In genomic region chr17:28335201-28335958, GRCh38 we compare ENCODE assay signal across 1 cellular context.
TF ChIP-seq lines count a peak whose summit lies in the region.

Gene IFT20 (minus strand): TSS chr17:28335472. CDS start chr17:28331985, 3,487 bp downstream.
Gene TNFAIP1 (plus strand): TSS chr17:28335761. CDS start chr17:28339522, 3,761 bp downstream.

TF ChIP-seq in GM12878, 131 proteins besides CTCF, POLR2A, EP300 and RAD21 (continued from another document and continues in another):
- TF ChIP-seq BACH1 (IDR thresholded peaks at IDR 0.05; ENCODE audit: borderline replicate concordance) (no peak; the same call in 1 of the 2 replicates), STAT1 (conservative IDR thresholded peaks at IDR 0.05) (no peak), TARDBP (IDR thresholded peaks at IDR 0.05; ENCODE audit: borderline replicate concordance) (peak; percentile 90; the same call in 1 of the 2 replicates), PML (IDR thresholded peaks at IDR 0.05; ENCODE audit: low read length) (0 out of 2 replicates have a peak, but pooled peaks have one; percentile 60), BHLHE40 (IDR thresholded peaks at IDR 0.05; ENCODE audit: borderline replicate concordance in 1 of 2, low read depth in 2 of 2, low read length in 1 of 2) (peak in 1 of 2 experiments; percentile 12; a peak in 1 of 4 replicates), SMC3 (IDR thresholded peaks at IDR 0.05; ENCODE audit: borderline replicate concordance, low read length) (no peak), BCLAF1 (IDR thresholded peaks at IDR 0.05) (no peak), NFIC (IDR thresholded peaks at IDR 0.05; ENCODE audit: low read depth, low read length) (no peak), SMARCA5 (IDR thresholded peaks at IDR 0.05) (no peak), ESRRA (IDR thresholded peaks at IDR 0.05; ENCODE audit: low read length) (no peak), SPI1 (IDR thresholded peaks at IDR 0.05; ENCODE audit: borderline replicate concordance, insufficient read depth, low read depth, low read length) (no peak), SMAD5 (IDR thresholded peaks at IDR 0.05; ENCODE audit: low read depth) (peak; percentile 58; the same call in 1 of the 2 replicates), WRNIP1 (IDR thresholded peaks at IDR 0.05; ENCODE audit: borderline replicate concordance, low read depth, low read length) (no peak), ELK1 (IDR thresholded peaks at IDR 0.05; ENCODE audit: low read depth, low read length) (peak; percentile 74; the same call in 1 of the 2 replicates), REST (IDR thresholded peaks at IDR 0.05; ENCODE audit: low read depth, low read length) (no peak), RCOR1 (conservative IDR thresholded peaks at IDR 0.05; ENCODE audit: low read depth, low read length) (no peak), E2F4 (IDR thresholded peaks at IDR 0.05; ENCODE audit: low read depth, low read length) (peak; percentile 65; the same call in 1 of the 2 replicates), POLR2AphosphoS2 (IDR thresholded peaks at IDR 0.05; ENCODE audit: low read depth, low read length) (peak; percentile 65; the same call in 1 of the 2 replicates), SREBF1 (IDR thresholded peaks at IDR 0.05; ENCODE audit: low read length) (peak; percentile 96), SREBF2 (IDR thresholded peaks at IDR 0.05; ENCODE audit: low read length) (peak; percentile 42; the same call in 1 of the 2 replicates), TCF12 (IDR thresholded peaks at IDR 0.05; ENCODE audit: low read depth, low read length) (0 out of 2 replicates have a peak, but pooled peaks have one; percentile 53), ZNF207 (IDR thresholded peaks at IDR 0.05; ENCODE audit: borderline replicate concordance) (no peak; the same call in 1 of the 2 replicates), YY1 (IDR thresholded peaks at IDR 0.05; ENCODE audit: low read depth, low read length) (peak; percentile 92), FOXM1 (IDR thresholded peaks at IDR 0.05; ENCODE audit: low read depth, low read length) (no peak), ATF3 (IDR thresholded peaks at IDR 0.05; ENCODE audit: borderline replicate concordance, extremely low read depth, low read depth, low read length) (no peak), CBX3 (IDR thresholded peaks at IDR 0.05; ENCODE audit: borderline replicate concordance, low read depth) (no peak), ZNF274 (IDR thresholded peaks at IDR 0.05; ENCODE audit: insufficient read depth, insufficient read length) (no peak), IRF5 (IDR thresholded peaks at IDR 0.05; ENCODE audit: borderline replicate concordance) (no peak), CHD2 (IDR thresholded peaks at IDR 0.05; ENCODE audit: borderline replicate concordance, low read depth, low read length) (peak; percentile 93), ASH2L (IDR thresholded peaks at IDR 0.05; ENCODE audit: borderline replicate concordance, low read depth) (no peak), SKIL (IDR thresholded peaks at IDR 0.05; ENCODE audit: low read depth, poor library complexity, severe bottlenecking) (no peak), EZH2 (IDR thresholded peaks at IDR 0.05; ENCODE audit: borderline replicate concordance, control insufficient read depth, low read depth, low read length) (no peak), CHD4 (IDR thresholded peaks at IDR 0.05) (no peak), GATAD2B (conservative IDR thresholded peaks at IDR 0.05; ENCODE audit: low read depth) (no peak; the same call in 1 of the 2 replicates), SIN3A (IDR thresholded peaks at IDR 0.05; ENCODE audit: low read depth, low read length) (peak; percentile 93; the same call in 1 of the 2 replicates), POLR2AphosphoS5 (IDR thresholded peaks at IDR 0.05; ENCODE audit: low read length) (peak; percentile 73; the same call in 1 of the 2 replicates), JUNB (IDR thresholded peaks at IDR 0.05) (peak; percentile 42), ZZZ3 (IDR thresholded peaks at IDR 0.05; ENCODE audit: control insufficient read depth, insufficient read length, low read depth) (no peak), SMAD1 (IDR thresholded peaks at IDR 0.05; ENCODE audit: low read depth, partially characterized antibody) (no peak), TAF1 (IDR thresholded peaks at IDR 0.05; ENCODE audit: borderline replicate concordance, low read depth, low read length) (peak; percentile 15), MTA3 (IDR thresholded peaks at IDR 0.05; ENCODE audit: borderline replicate concordance, low read length) (no peak), BCL3 (IDR thresholded peaks at IDR 0.05; ENCODE audit: borderline replicate concordance, insufficient read depth, low read depth, low read length, poor library complexity, severe bottlenecking) (no peak), PRDM15 (CRISPR knock-in tag; IDR thresholded peaks at IDR 0.05) (peak; percentile 90), ZSCAN29 (IDR thresholded peaks at IDR 0.05) (no peak)
